17 cellular contexts compared by ENCODE assay signal in the genomic region with DNA sequence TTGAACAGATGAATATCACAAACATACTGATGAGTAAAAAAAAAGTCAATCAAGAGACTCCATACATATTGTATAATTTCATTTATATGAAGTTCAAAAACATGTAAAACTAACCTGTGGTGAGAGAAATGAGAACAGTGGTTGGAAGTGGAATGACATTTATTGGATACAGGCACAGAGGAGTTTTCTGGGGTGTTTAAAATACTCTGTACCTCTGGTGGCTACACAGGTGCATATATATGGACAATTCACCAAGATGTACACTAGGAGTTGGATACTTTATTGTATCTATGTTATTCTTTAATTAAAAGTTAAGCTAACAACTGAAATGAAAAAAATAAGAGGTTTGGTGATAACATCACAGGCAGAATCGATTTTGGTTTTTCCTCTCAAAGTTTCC. TPM values are rescaled to one million over a fixed set of nuclear protein-coding genes. Genes with fewer than 3 reads are reported as not detected.
"Had no signal": no experiment of that assay in that cellular context is flagged by ENCODE, and none has a peak within 500 bp of the region (broad histone marks: within the 10 kb centered on the region; RNA-seq: fewer than 3 reads in every experiment).

No MANE protein-coding gene starts in this region.

- H3K9me3 Mint-ChIP-seq: activated naive CD4-positive, alpha-beta T cell treated with anti-CD3 and anti-CD28 coated beads, Interleukin-2, amount 50 U/mL, for 72 hours; activated T-cell treated with anti-CD3 and anti-CD28 coated beads, Interleukin-2, amount 50 U/mL, for 24 hours; neural progenitor cell; stimulated activated effector memory CD8-positive, alpha-beta T cell treated with anti-CD3 and anti-CD28 coated beads, Interleukin-12 subunit alpha, Interleukin-12 subunit beta, amount 100 ng/mL, for 72 hours had no signal

- H3K27ac ChIP-seq: breast epithelium, heart right ventricle, neural progenitor cell, pancreas, tibial artery had no signal

- H3K27ac Mint-ChIP-seq: activated CD8-positive, alpha-beta memory T cell treated with anti-CD3 and anti-CD28 coated beads, Interleukin-2, amount 10 ng/mL, durations not matched to agents 7 days and 5 days; activated naive CD4-positive, alpha-beta T cell treated with anti-CD3 and anti-CD28 coated beads, Interleukin-2, amount 50 U/mL, for 72 hours; activated T-cell treated with anti-CD3 and anti-CD28 coated beads, Interleukin-2, amount 50 U/mL, for 24 hours; neural progenitor cell; stimulated activated effector memory CD8-positive, alpha-beta T cell treated with anti-CD3 and anti-CD28 coated beads, Interleukin-12 subunit alpha, Interleukin-12 subunit beta, amount 100 ng/mL, for 72 hours had no signal

- H3K4me3 Mint-ChIP-seq: activated CD8-positive, alpha-beta memory T cell treated with anti-CD3 and anti-CD28 coated beads, Interleukin-2, amount 10 ng/mL, durations not matched to agents 7 days and 5 days; activated T-cell treated with anti-CD3 and anti-CD28 coated beads, Interleukin-2, amount 50 U/mL, for 24 hours; neural progenitor cell; stimulated activated effector memory CD8-positive, alpha-beta T cell treated with anti-CD3 and anti-CD28 coated beads, Interleukin-12 subunit alpha, Interleukin-12 subunit beta, amount 100 ng/mL, for 72 hours had no signal

- DNase-seq: activated CD4-positive, alpha-beta T cell treated with anti-CD3 and anti-CD28 coated beads, Interleukin-2, amount 50 U/mL, for 4 hours; activated CD4-positive, CD25-positive, alpha-beta regulatory T cell treated with anti-CD3 and anti-CD28 coated beads, Interleukin-2, amount 50 U/mL, for 72 hours; activated CD8-positive, alpha-beta memory T cell treated with anti-CD3 and anti-CD28 coated beads, Interleukin-2, amount 10 ng/mL, durations not matched to agents 7 days and 5 days; activated effector memory CD4-positive, alpha-beta T cell treated with Interleukin-2 at 50 U/mL for 16 hours; activated T-cell treated with anti-CD3 and anti-CD28 coated beads, Interleukin-2, amount 50 U/mL, for 24 hours; foreskin melanocyte; heart right ventricle; islet precursor cell; left ventricle myocardium superior; pancreas; small intestine; SW 1271; tibial artery had no signal

- ATAC-seq: activated CD8-positive, alpha-beta memory T cell treated with anti-CD3 and anti-CD28 coated beads, Interleukin-2, amount 10 ng/mL, durations not matched to agents 7 days and 5 days; activated naive CD4-positive, alpha-beta T cell treated with anti-CD3 and anti-CD28 coated beads, Interleukin-2, amount 50 U/mL, for 72 hours; heart right ventricle; left ventricle myocardium superior; pancreas; stimulated activated effector memory CD8-positive, alpha-beta T cell treated with anti-CD3 and anti-CD28 coated beads, Interleukin-12 subunit alpha, Interleukin-12 subunit beta, amount 100 ng/mL, for 72 hours had no signal

- H3K4me1 Mint-ChIP-seq: stimulated activated effector memory CD8-positive, alpha-beta T cell treated with anti-CD3 and anti-CD28 coated beads, Interleukin-12 subunit alpha, Interleukin-12 subunit beta, amount 100 ng/mL, for 72 hours had no signal

- H3K36me3 Mint-ChIP-seq: neural progenitor cell; stimulated activated effector memory CD8-positive, alpha-beta T cell treated with anti-CD3 and anti-CD28 coated beads, Interleukin-12 subunit alpha, Interleukin-12 subunit beta, amount 100 ng/mL, for 72 hours had no signal

- H3K9me3 ChIP-seq: breast epithelium, heart right ventricle, pancreas, tibial artery had no signal

- H3K4me3 ChIP-seq: breast epithelium, heart right ventricle, neural progenitor cell, pancreas, tibial artery had no signal

- H3K36me3 ChIP-seq: breast epithelium, heart right ventricle, neural progenitor cell, pancreas, tibial artery had no signal

RNA-seq across cellular contexts. Expression of a gene that starts 14.1 kb away (rescaled TPM):
- total RNA-seq: left ventricle myocardium superior had no signal
